ENCODE assay signal across 22 cellular contexts in genomic region chr10:118952493-118953295, GRCh38.
"Had no signal": no experiment of that assay in that cellular context is flagged by ENCODE, and none has a peak within 500 bp of the region (broad histone marks: within the 10 kb centered on the region; RNA-seq: fewer than 3 reads in every experiment).

No MANE protein-coding gene starts in this region.

- H3K4me1 Mint-ChIP-seq: activated B cell treated with CpG ODN at 0.5 μM for 24 hours; activated naive CD4-positive, alpha-beta T cell treated with anti-CD3 and anti-CD28 coated beads, Interleukin-2, amount 50 U/mL, for 24 hours; memory B cell; naive thymus-derived CD4-positive, alpha-beta T cell; T-cell had no signal

- H3K36me3 Mint-ChIP-seq: activated naive CD4-positive, alpha-beta T cell treated with anti-CD3 and anti-CD28 coated beads, Interleukin-2, amount 50 U/mL, for 24 hours; memory B cell; naive thymus-derived CD4-positive, alpha-beta T cell; T-cell had no signal

- H3K36me3 ChIP-seq: gastroesophageal sphincter, heart left ventricle, left ventricle myocardium inferior, neutrophil, upper lobe of right lung had no signal

- H3K27ac ChIP-seq: gastroesophageal sphincter, heart left ventricle, left ventricle myocardium inferior, neutrophil, testis, upper lobe of right lung had no signal

- H3K4me1 ChIP-seq: testis, upper lobe of right lung had no signal

- H3K27ac Mint-ChIP-seq: activated B cell treated with CpG ODN at 0.5 μM for 24 hours; activated CD8-positive, alpha-beta T cell treated with anti-CD3 and anti-CD28 coated beads for 36 hours; activated naive CD4-positive, alpha-beta T cell treated with anti-CD3 and anti-CD28 coated beads, Interleukin-2, amount 50 U/mL, for 24 hours; activated T-cell treated with anti-CD3 and anti-CD28 coated beads, Interleukin-2, amount 50 U/mL, for 72 hours; memory B cell; naive thymus-derived CD4-positive, alpha-beta T cell; stimulated activated naive CD8-positive, alpha-beta T cell treated with anti-CD3 and anti-CD28 coated beads, Interleukin-15, Interleukin-2, amounts not matched to agents 100 ng/mL and 50 ng/mL, for 24 hours; T-cell had no signal

- DNase-seq: activated B cell treated with CpG ODN at 0.5 μM for 24 hours; activated CD4-positive, alpha-beta T cell treated with anti-CD3 and anti-CD28 coated beads for 48 hours; activated CD8-positive, alpha-beta T cell treated with anti-CD3 and anti-CD28 coated beads for 36 hours; activated effector memory CD4-positive, alpha-beta T cell treated with anti-CD3 and anti-CD28 coated beads, Interleukin-2, amount 50 U/mL, for 16 hours; activated T-cell treated with anti-CD3 and anti-CD28 coated beads, Interleukin-2, amount 50 U/mL, for 72 hours; effector CD4-positive, alpha-beta T cell; heart left ventricle; left ventricle myocardium inferior; mucosa of descending colon; naive thymus-derived CD4-positive, alpha-beta T cell; stimulated activated CD4-positive, alpha-beta T cell treated with anti-CD3 and anti-CD28 coated beads, Interleukin-12 subunit alpha, Interleukin-12 subunit beta, amount 100 ng/mL, for 4 hours; stimulated activated CD4-positive, alpha-beta T cell treated with anti-CD3 and anti-CD28 coated beads, Interleukin-1b, Interleukin-23, amount 100 ng/mL, for 48 hours; T-cell; testis; upper lobe of right lung had no signal

- H3K4me3 ChIP-seq: gastroesophageal sphincter, heart left ventricle, left ventricle myocardium inferior, mucosa of descending colon, testis, upper lobe of right lung had no signal

- ATAC-seq: activated CD8-positive, alpha-beta T cell treated with anti-CD3 and anti-CD28 coated beads for 36 hours; activated T-cell treated with anti-CD3 and anti-CD28 coated beads, Interleukin-2, amount 50 U/mL, for 72 hours; esophagus mucosa; gastroesophageal sphincter; heart left ventricle; mucosa of descending colon; naive thymus-derived CD4-positive, alpha-beta T cell; SK-N-SH treated with all-trans-retinoic acid at 6 μM for 48 hours; T-cell; upper lobe of right lung had no signal

- H3K9me3 Mint-ChIP-seq: activated B cell treated with CpG ODN at 0.5 μM for 24 hours; activated CD8-positive, alpha-beta T cell treated with anti-CD3 and anti-CD28 coated beads for 36 hours; activated naive CD4-positive, alpha-beta T cell treated with anti-CD3 and anti-CD28 coated beads, Interleukin-2, amount 50 U/mL, for 24 hours; activated T-cell treated with anti-CD3 and anti-CD28 coated beads, Interleukin-2, amount 50 U/mL, for 72 hours; memory B cell; stimulated activated naive CD8-positive, alpha-beta T cell treated with anti-CD3 and anti-CD28 coated beads, Interleukin-15, Interleukin-2, amounts not matched to agents 100 ng/mL and 50 ng/mL, for 24 hours; T-cell had no signal

- H3K4me3 Mint-ChIP-seq: activated B cell treated with CpG ODN at 0.5 μM for 24 hours; activated CD8-positive, alpha-beta T cell treated with anti-CD3 and anti-CD28 coated beads for 36 hours; activated naive CD4-positive, alpha-beta T cell treated with anti-CD3 and anti-CD28 coated beads, Interleukin-2, amount 50 U/mL, for 24 hours; activated T-cell treated with anti-CD3 and anti-CD28 coated beads, Interleukin-2, amount 50 U/mL, for 72 hours; memory B cell; naive thymus-derived CD4-positive, alpha-beta T cell; stimulated activated naive CD8-positive, alpha-beta T cell treated with anti-CD3 and anti-CD28 coated beads, Interleukin-15, Interleukin-2, amounts not matched to agents 100 ng/mL and 50 ng/mL, for 24 hours; T-cell had no signal

- H3K9me3 ChIP-seq: gastroesophageal sphincter, heart left ventricle, left ventricle myocardium inferior, mucosa of descending colon, neutrophil, testis, upper lobe of right lung had no signal

- H3K27me3 ChIP-seq: gastroesophageal sphincter, heart left ventricle, neutrophil, testis, upper lobe of right lung had no signal
